In genomic region chr2:39123436-39123999, GRCh38 we compare ENCODE assay signal across 8 cellular contexts. TPM values are rescaled to one million over a fixed set of nuclear protein-coding genes. Genes with fewer than 3 reads are reported as not detected.
DNase-seq lines count a peak whose midpoint lies in the region; ATAC-seq, FAIRE-seq and TF ChIP-seq lines count a peak whose summit lies in the region.

No MANE protein-coding gene starts in this region.

- WGBS in gastroesophageal sphincter (ENCODE audit: low coverage in 1 of 2), 2 donors = 41 to 49% methylated on average over 13 to 14 of the region's 25 CpGs

- FAIRE-seq in GM19239 (lab: Jason Lieb, UNC) = peak; percentile 8

- CTCF ChIA-PET in WTC11 (lab: Charles Lee) = interaction anchor here (0.6 to 3.5 kb wide), 22 partner anchors 10 to 607 kb away, joined by 3 to 50 read pairs (median 4); no protein-coding TSS in a partner anchor

- no peak for TF ChIP-seq POLR2A in gastroesophageal sphincter (IDR thresholded peaks at IDR 0.05)

- DNase-seq in GM19239 (ENCODE audit: insufficient read length, low spot score) (no peak), WTC11 (ENCODE audit: low spot score) (no peak), skeletal muscle cell (ENCODE audit: low read depth) (no peak), T1000 (lab: John Stamatoyannopoulos, UW) (no peak), islet precursor cell (no peak), GM13976 (ENCODE audit: low spot score) (no peak)
- DNase-seq in stimulated activated naive CD4-positive, alpha-beta T cell treated with Interleukin-2 at 50 U/mL for 16 hours (lab: John Stamatoyannopoulos, UW) = no peak

- no peak for ATAC-seq in WTC11
- ATAC-seq in gastroesophageal sphincter = no peak

- H3K9me3 ChIP-seq in gastroesophageal sphincter = no peaks in the 10 kb centered on the region

- H3K4me3 ChIP-seq in gastroesophageal sphincter (peak overlapping the region; percentile 55 to 63), skeletal muscle cell (ENCODE audit: low read depth, low read length) (peak overlapping the region; percentile 90)

- H3K36me3 Mint-ChIP-seq in WTC11 = no peaks in the 10 kb centered on the region

- no peaks in the 10 kb centered on the region for H3K9me3 Mint-ChIP-seq in WTC11

- TF ChIP-seq CTCF in WTC11 (IDR thresholded peaks at IDR 0.05) = no peak
- no peak for TF ChIP-seq CTCF in gastroesophageal sphincter (IDR thresholded peaks at IDR 0.05)
- no peak for TF ChIP-seq CTCF in GM13976 (IDR thresholded peaks at IDR 0.05; ENCODE audit: borderline replicate concordance, control extremely low read depth, extremely low read depth, insufficient read depth, missing control alignments)

- H3K36me3 ChIP-seq in gastroesophageal sphincter = no peaks in the 10 kb centered on the region

- H3K27ac ChIP-seq in gastroesophageal sphincter = peak overlapping the region; percentile 67 to 96 (median 93)

- H3K27me3 Mint-ChIP-seq in WTC11 (ENCODE audit: low read depth) = no peaks in the 10 kb centered on the region

- peaks cover 7 to 54% (median 16%) of the 10 kb centered on the region in 3 donors for H3K4me1 ChIP-seq in gastroesophageal sphincter

- H3K4me3 Mint-ChIP-seq in WTC11 = peak overlapping the region; percentile 82

- TF ChIP-seq EP300 in gastroesophageal sphincter (IDR thresholded peaks at IDR 0.05) = no peak

- peak overlapping the region; percentile 100 for H3K27ac Mint-ChIP-seq in WTC11

- POLR2A ChIA-PET in WTC11 (lab: Charles Lee) = interaction anchor here (1.0 to 1.9 kb wide), 3 partner anchors 25 to 373 kb away, joined by 3 to 10 read pairs (median 3); no protein-coding TSS in a partner anchor

- H3K27me3 ChIP-seq in gastroesophageal sphincter = no peaks in the 10 kb centered on the region

- H3K4me1 Mint-ChIP-seq in WTC11 = peaks cover 37% of the 10 kb centered on the region

- in situ Hi-C loops in GM13976 (cut with MboI; ENCODE audit: low sequenced_read_pairs, unreplicated experiment) = loop anchor here (10.0 kb wide), 1 partner anchor 101 kb away; no protein-coding TSS in a partner anchor

TF ChIP-seq in WTC11, 78 proteins besides CTCF, POLR2A, EP300 and RAD21:
- TF ChIP-seq ESRRA (CRISPR knock-in tag; IDR thresholded peaks at IDR 0.05; ENCODE audit: borderline replicate concordance) = no peak
- TF ChIP-seq ELF4 (CRISPR knock-in tag; IDR thresholded peaks at IDR 0.05; ENCODE audit: low read depth) = no peak
- 0 out of 2 replicates have a peak, but pooled peaks have one; percentile 2 for TF ChIP-seq TEAD4 (CRISPR knock-in tag; IDR thresholded peaks at IDR 0.05)
- no peak for TF ChIP-seq PRRX2 (CRISPR knock-in tag; IDR thresholded peaks at IDR 0.05)
- no peak for TF ChIP-seq JAZF1 (CRISPR knock-in tag; IDR thresholded peaks at IDR 0.05)
- TF ChIP-seq SOX15 (CRISPR knock-in tag; IDR thresholded peaks at IDR 0.05) = no peak
- TF ChIP-seq ZBTB43 (CRISPR knock-in tag; IDR thresholded peaks at IDR 0.05) = no peak
TF ChIP-seq in WTC11: peak in this region for 1.

RNA-seq across cellular contexts. Expression of gene SOS1, which starts 2.7 kb away (rescaled TPM):
- total RNA-seq in WTC11 (2021) (28.4 to 33.9 TPM (median 28.7 TPM) in 3 replicates), gastroesophageal sphincter (10 to 100 TPM; 48.6 to 64.2 (median 58.6) TPM)
